ENCODE assay signal across 13 cellular contexts in the genomic region with DNA sequence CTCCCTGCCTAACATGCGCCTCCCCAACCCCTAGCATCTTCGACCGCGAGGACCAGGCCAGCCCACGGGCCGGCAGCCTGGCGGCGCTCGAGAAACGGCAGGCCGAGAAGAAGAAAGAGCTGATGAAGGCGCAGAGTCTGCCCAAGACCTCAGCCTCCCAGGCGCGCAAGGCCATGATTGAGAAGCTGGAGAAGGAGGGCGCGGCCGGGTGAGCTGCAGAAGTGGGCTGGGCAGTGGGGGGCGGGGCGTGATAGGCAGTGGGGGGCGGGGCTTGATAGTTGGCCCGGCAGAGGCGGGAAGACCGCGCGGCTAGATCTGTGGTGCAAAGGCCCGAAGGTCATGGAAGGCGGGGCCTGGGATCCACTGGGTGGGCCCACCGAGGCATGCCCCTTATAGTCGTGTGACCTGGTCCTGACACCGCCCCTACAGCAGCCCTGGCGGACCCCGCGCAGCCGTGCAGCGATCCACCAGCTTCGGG. TPM values are rescaled to one million over a fixed set of nuclear protein-coding genes. Genes with fewer than 3 reads are reported as not detected.
DNase-seq lines count a peak whose midpoint lies in the region; ATAC-seq and TF ChIP-seq lines count a peak whose summit lies in the region.
"Had no signal": no experiment of that assay in that cellular context is flagged by ENCODE, and none has a peak within 500 bp of the region (broad histone marks: within the 10 kb centered on the region; RNA-seq: fewer than 3 reads in every experiment).

No MANE protein-coding gene starts in this region.

- H3K4me3 Mint-ChIP-seq in stimulated activated effector memory CD8-positive, alpha-beta T cell treated with anti-CD3 and anti-CD28 coated beads, Interleukin-12 subunit alpha, Interleukin-12 subunit beta, amount 100 ng/mL, for 72 hours, result no peak overlapping the region
- no peak overlapping the region for H3K4me3 Mint-ChIP-seq in activated CD4-positive, alpha-beta T cell treated with anti-CD3 and anti-CD28 coated beads, Interleukin-2, amount 10 ng/mL, durations not matched to agents 24 days and 14 days
- no peak overlapping the region for H3K4me3 Mint-ChIP-seq in activated CD4-positive, alpha-beta T cell treated with anti-CD3 and anti-CD28 coated beads, Interleukin-2, amount 10 ng/mL, durations not matched to agents 7 days and 5 days
- H3K4me3 Mint-ChIP-seq: memory B cell, type B pancreatic cell had no signal

- H3K9me3 Mint-ChIP-seq in stimulated activated effector memory CD8-positive, alpha-beta T cell treated with anti-CD3 and anti-CD28 coated beads, Interleukin-12 subunit alpha, Interleukin-12 subunit beta, amount 100 ng/mL, for 72 hours, result no peaks in the 10 kb centered on the region
- no peaks in the 10 kb centered on the region for H3K9me3 Mint-ChIP-seq in activated CD4-positive, alpha-beta T cell treated with anti-CD3 and anti-CD28 coated beads, Interleukin-2, amount 10 ng/mL, durations not matched to agents 24 days and 14 days
- no peaks in the 10 kb centered on the region for H3K9me3 Mint-ChIP-seq in activated CD4-positive, alpha-beta T cell treated with anti-CD3 and anti-CD28 coated beads, Interleukin-2, amount 10 ng/mL, durations not matched to agents 7 days and 5 days
- H3K9me3 Mint-ChIP-seq: memory B cell, type B pancreatic cell had no signal

- no peaks in the 10 kb centered on the region for H3K27me3 ChIP-seq in right atrium auricular region
- no peaks in the 10 kb centered on the region for H3K27me3 ChIP-seq in rectal smooth muscle tissue (ENCODE audit: control insufficient read depth, insufficient read depth, low read length)
- H3K27me3 ChIP-seq: right lobe of liver had no signal

- H3K27ac ChIP-seq in RWPE1, result peak overlapping the region; percentile 69
- peak overlapping the region; percentile 20 to 34 for H3K27ac ChIP-seq in right atrium auricular region
- peak overlapping the region; percentile 100 for H3K27ac ChIP-seq in rectal smooth muscle tissue (ENCODE audit: low read depth, low read length)
- H3K27ac ChIP-seq: right lobe of liver had no signal

- POLR2A ChIA-PET in RWPE1 (lab: Yijun Ruan, JAX; ENCODE audit: low non-redundant PET), result no interaction called here
- POLR2A ChIA-PET in activated CD4-positive, alpha-beta T cell treated with anti-CD3 and anti-CD28 coated beads, Interleukin-2, amount 10 ng/mL, durations not matched to agents 7 days and 5 days (lab: Charles Lee), result interaction anchor here (0.6 kb wide), 1 partner anchor 129 kb away, joined by 3 read pairs; no protein-coding TSS in a partner anchor

- H3K36me3 ChIP-seq in right atrium auricular region (peaks cover 85% of the 10 kb centered on the region), rectal smooth muscle tissue (ENCODE audit: control insufficient read depth, insufficient read depth, low read length) (peaks cover 43% of the 10 kb centered on the region)

- no peaks in the 10 kb centered on the region for H3K9me3 ChIP-seq in right atrium auricular region
- H3K9me3 ChIP-seq: right lobe of liver had no signal

- no peak overlapping the region for H3K9ac ChIP-seq in rectal smooth muscle tissue (ENCODE audit: low read length)

- no peaks in the 10 kb centered on the region for H3K4me1 Mint-ChIP-seq in stimulated activated effector memory CD8-positive, alpha-beta T cell treated with anti-CD3 and anti-CD28 coated beads, Interleukin-12 subunit alpha, Interleukin-12 subunit beta, amount 100 ng/mL, for 72 hours
- no peaks in the 10 kb centered on the region for H3K4me1 Mint-ChIP-seq in activated CD4-positive, alpha-beta T cell treated with anti-CD3 and anti-CD28 coated beads, Interleukin-2, amount 10 ng/mL, durations not matched to agents 24 days and 14 days
- no peaks in the 10 kb centered on the region for H3K4me1 Mint-ChIP-seq in activated CD4-positive, alpha-beta T cell treated with anti-CD3 and anti-CD28 coated beads, Interleukin-2, amount 10 ng/mL, durations not matched to agents 7 days and 5 days
- H3K4me1 Mint-ChIP-seq: memory B cell had no signal

- H3K4me1 ChIP-seq in right atrium auricular region (peaks cover 0 to 35% of the 10 kb centered on the region in 2 donors), rectal smooth muscle tissue (ENCODE audit: control insufficient read depth, insufficient read depth, low read length) (peaks cover 67% of the 10 kb centered on the region)
- H3K4me1 ChIP-seq: right lobe of liver had no signal

- H3K27me3 Mint-ChIP-seq in activated CD4-positive, alpha-beta T cell treated with anti-CD3 and anti-CD28 coated beads, Interleukin-2, amount 10 ng/mL, durations not matched to agents 24 days and 14 days, result no peaks in the 10 kb centered on the region
- H3K27me3 Mint-ChIP-seq in activated CD4-positive, alpha-beta T cell treated with anti-CD3 and anti-CD28 coated beads, Interleukin-2, amount 10 ng/mL, durations not matched to agents 7 days and 5 days, result no peaks in the 10 kb centered on the region
- H3K27me3 Mint-ChIP-seq: memory B cell, type B pancreatic cell had no signal

- DNase-seq in 8988T (peak; percentile 33), RWPE1 (ENCODE audit: low spot score) (no peak), right atrium auricular region (ENCODE audit: low spot score) (no peak)
- no peak for DNase-seq in stimulated activated effector memory CD8-positive, alpha-beta T cell treated with anti-CD3 and anti-CD28 coated beads, Interleukin-12 subunit alpha, Interleukin-12 subunit beta, amount 100 ng/mL, for 72 hours (ENCODE audit: low spot score in 2 of 2)
- no peak for DNase-seq in activated CD4-positive, alpha-beta T cell treated with anti-CD3 and anti-CD28 coated beads, Interleukin-2, amount 10 ng/mL, durations not matched to agents 24 days and 14 days
- DNase-seq in activated CD4-positive, alpha-beta T cell treated with anti-CD3 and anti-CD28 coated beads, Interleukin-2, amount 10 ng/mL, durations not matched to agents 7 days and 5 days, result no peak
- DNase-seq: NCI-H510A, right lobe of liver, T1000 had no signal

- no peak overlapping the region for H3K4me3 ChIP-seq in right atrium auricular region
- peak overlapping the region; percentile 35 for H3K4me3 ChIP-seq in rectal smooth muscle tissue (ENCODE audit: low read length)
- H3K4me3 ChIP-seq: right lobe of liver had no signal

- ATAC-seq in GM19452 (IDR thresholded peaks at IDR 0.05; ENCODE audit: unreplicated experiment), result no peak
- ATAC-seq in stimulated activated effector memory CD8-positive, alpha-beta T cell treated with anti-CD3 and anti-CD28 coated beads, Interleukin-12 subunit alpha, Interleukin-12 subunit beta, amount 100 ng/mL, for 72 hours, result no peak

- no peak overlapping the region for H3K27ac Mint-ChIP-seq in stimulated activated effector memory CD8-positive, alpha-beta T cell treated with anti-CD3 and anti-CD28 coated beads, Interleukin-12 subunit alpha, Interleukin-12 subunit beta, amount 100 ng/mL, for 72 hours
- no peak overlapping the region for H3K27ac Mint-ChIP-seq in activated CD4-positive, alpha-beta T cell treated with anti-CD3 and anti-CD28 coated beads, Interleukin-2, amount 10 ng/mL, durations not matched to agents 24 days and 14 days
- no peak overlapping the region for H3K27ac Mint-ChIP-seq in activated CD4-positive, alpha-beta T cell treated with anti-CD3 and anti-CD28 coated beads, Interleukin-2, amount 10 ng/mL, durations not matched to agents 7 days and 5 days
- H3K27ac Mint-ChIP-seq: memory B cell, type B pancreatic cell had no signal

- TF ChIP-seq CTCF in RWPE1 (conservative IDR thresholded peaks at IDR 0.05; ENCODE audit: low read depth) (no peak), right atrium auricular region (IDR thresholded peaks at IDR 0.05) (no peak)

- CTCF ChIA-PET in RWPE1 (lab: Yijun Ruan, JAX), result no interaction called here
- CTCF ChIA-PET in activated CD4-positive, alpha-beta T cell treated with anti-CD3 and anti-CD28 coated beads, Interleukin-2, amount 10 ng/mL, durations not matched to agents 7 days and 5 days (lab: Charles Lee), result interaction anchor here (0.6 to 1.1 kb wide), 4 partner anchors 9 to 1159 kb away, joined by 3 to 5 read pairs (median 3); a partner anchor contains a TSS

- intact Hi-C loops in activated CD4-positive, alpha-beta T cell treated with anti-CD3 and anti-CD28 coated beads, Interleukin-2, amount 10 ng/mL, durations not matched to agents 24 days and 14 days (cut with micrococcal nuclease), result no loop called here

- H3K36me3 Mint-ChIP-seq in stimulated activated effector memory CD8-positive, alpha-beta T cell treated with anti-CD3 and anti-CD28 coated beads, Interleukin-12 subunit alpha, Interleukin-12 subunit beta, amount 100 ng/mL, for 72 hours, result no peaks in the 10 kb centered on the region
- H3K36me3 Mint-ChIP-seq in activated CD4-positive, alpha-beta T cell treated with anti-CD3 and anti-CD28 coated beads, Interleukin-2, amount 10 ng/mL, durations not matched to agents 24 days and 14 days (ENCODE audit: low read depth), result peaks cover 4% of the 10 kb centered on the region
- H3K36me3 Mint-ChIP-seq in activated CD4-positive, alpha-beta T cell treated with anti-CD3 and anti-CD28 coated beads, Interleukin-2, amount 10 ng/mL, durations not matched to agents 7 days and 5 days (ENCODE audit: low read depth), result peaks cover 12% of the 10 kb centered on the region

RNA-seq across cellular contexts. Expression of a gene that starts 8.7 kb away (rescaled TPM):
- 100 to 1,000 TPM; 133 to 358 TPM for total RNA-seq in right atrium auricular region
- 7.4 and 8.2 TPM in 2 replicates for total RNA-seq in activated CD4-positive, alpha-beta T cell treated with anti-CD3 and anti-CD28 coated beads, Interleukin-2, amount 10 ng/mL, durations not matched to agents 24 days and 14 days
- 1 to 10 TPM; 2.1 to 2.2 TPM for total RNA-seq in activated CD4-positive, alpha-beta T cell treated with anti-CD3 and anti-CD28 coated beads, Interleukin-2, amount 10 ng/mL, durations not matched to agents 7 days and 5 days

RNA-seq across cellular contexts. Expression of a gene that starts 17.6 kb away (rescaled TPM):
- 100 to 1,000 TPM in 1 of 2 donors, 10 to 100 TPM in 1; 81.4 to 183 TPM for total RNA-seq in right atrium auricular region
- 13.9 and 17.9 TPM in 2 replicates for total RNA-seq in activated CD4-positive, alpha-beta T cell treated with anti-CD3 and anti-CD28 coated beads, Interleukin-2, amount 10 ng/mL, durations not matched to agents 24 days and 14 days
- total RNA-seq in activated CD4-positive, alpha-beta T cell treated with anti-CD3 and anti-CD28 coated beads, Interleukin-2, amount 10 ng/mL, durations not matched to agents 7 days and 5 days, result 10 to 100 TPM; 46.1 to 51.6 TPM

RNA-seq across cellular contexts. Expression of a gene that starts 24.1 kb away (rescaled TPM):
- total RNA-seq in right atrium auricular region, result 10 to 100 TPM; 17.6 to 26.3 TPM
- total RNA-seq in activated CD4-positive, alpha-beta T cell treated with anti-CD3 and anti-CD28 coated beads, Interleukin-2, amount 10 ng/mL, durations not matched to agents 24 days and 14 days, result 0.07 and 0.26 TPM in 2 replicates
- not detected for total RNA-seq in activated CD4-positive, alpha-beta T cell treated with anti-CD3 and anti-CD28 coated beads, Interleukin-2, amount 10 ng/mL, durations not matched to agents 7 days and 5 days

RNA-seq across cellular contexts. Expression of a gene that starts 41.6 kb away (rescaled TPM):
- total RNA-seq in right atrium auricular region, result not detected
- total RNA-seq in activated CD4-positive, alpha-beta T cell treated with anti-CD3 and anti-CD28 coated beads, Interleukin-2, amount 10 ng/mL, durations not matched to agents 24 days and 14 days, result not detected in 2 replicates
- total RNA-seq in activated CD4-positive, alpha-beta T cell treated with anti-CD3 and anti-CD28 coated beads, Interleukin-2, amount 10 ng/mL, durations not matched to agents 7 days and 5 days, result not detected
- total RNA-seq: right lobe of liver had no signal

Comparison
In these comparisons a context has a peak if more than half of its experiments do, and no peak if none do; other contexts are left out.
1. H3K27ac ChIP-seq: peak in every context shown above with its lines; median percentile 100 in rectal smooth muscle tissue; 69 in RWPE1; 27 in right atrium auricular region.
2. RNA of a gene that starts 8.7 kb away (total RNA-seq): 133 to 358 TPM in right atrium auricular region; 7.4 to 8.2 TPM in activated CD4-positive, alpha-beta T cell treated with anti-CD3 and anti-CD28 coated beads, Interleukin-2, amount 10 ng/mL, durations not matched to agents 24 days and 14 days and 2.1 to 2.2 TPM in activated CD4-positive, alpha-beta T cell treated with anti-CD3 and anti-CD28 coated beads, Interleukin-2, amount 10 ng/mL, durations not matched to agents 7 days and 5 days; every median in the first group is over 10 times any median in the second.
3. RNA of a gene that starts 24.1 kb away (total RNA-seq): 17.6 to 26.3 TPM in right atrium auricular region; 0.07 to 0.26 TPM in activated CD4-positive, alpha-beta T cell treated with anti-CD3 and anti-CD28 coated beads, Interleukin-2, amount 10 ng/mL, durations not matched to agents 24 days and 14 days and not detected in activated CD4-positive, alpha-beta T cell treated with anti-CD3 and anti-CD28 coated beads, Interleukin-2, amount 10 ng/mL, durations not matched to agents 7 days and 5 days; every median in the first group is over 10 times any median in the second.